Comparison of ENCODE assay signal across 16 cellular contexts in genomic region chr5:138372653-138373052, GRCh38. TPM values are rescaled to one million over a fixed set of nuclear protein-coding genes. Genes with fewer than 3 reads are reported as not detected.
A peak's percentile ranks its signal among the peaks of the same experiment; 100 is the strongest.
DNase-seq lines count a peak whose midpoint lies in the region; ATAC-seq and TF ChIP-seq lines count a peak whose summit lies in the region.
"Had no signal": no experiment of that assay in that cellular context is flagged by ENCODE, and none has a peak within 500 bp of the region (broad histone marks: within the 10 kb centered on the region; RNA-seq: fewer than 3 reads in every experiment).

No MANE protein-coding gene starts in this region.

- intact Hi-C loops in gastrocnemius medialis (cut with DNase I; ENCODE audit: low total_unique reads): no loop called here

- in situ Hi-C loops in gastrocnemius medialis (cut with MboI; ENCODE audit: low sequenced_read_pairs in 4 of 4): no loop called here

- peaks cover 47% of the 10 kb centered on the region for H3K36me3 Mint-ChIP-seq in activated T-cell treated with anti-CD3 and anti-CD28 coated beads, Interleukin-2, amount 50 U/mL, for 24 hours (ENCODE audit: low read depth)
- no peaks in the 10 kb centered on the region for H3K36me3 Mint-ChIP-seq in T-helper 17 cell (ENCODE audit: low read depth)
- H3K36me3 Mint-ChIP-seq in endothelial cell (ENCODE audit: low read depth, unreplicated experiment): peaks cover 4% of the 10 kb centered on the region

- no peaks in the 10 kb centered on the region for H3K9me3 Mint-ChIP-seq in activated T-cell treated with anti-CD3 and anti-CD28 coated beads, Interleukin-2, amount 50 U/mL, for 24 hours
- no peaks in the 10 kb centered on the region for H3K9me3 Mint-ChIP-seq in endothelial cell (ENCODE audit: unreplicated experiment)

- TF ChIP-seq CTCF in endothelial cell (IDR thresholded peaks at IDR 0.05; ENCODE audit: unreplicated experiment): no peak
- no peak for TF ChIP-seq CTCF in gastrocnemius medialis (IDR thresholded peaks at IDR 0.05 in 4 of 5, conservative IDR thresholded peaks at IDR 0.05 in 1 of 5)
- no peak for TF ChIP-seq CTCF in WERI-Rb-1 (IDR thresholded peaks at IDR 0.05; ENCODE audit: low read depth, low read length)

- H3K9me3 ChIP-seq in T-helper 17 cell (ENCODE audit: control insufficient read depth, low read length, poor library complexity, severe bottlenecking): no peaks in the 10 kb centered on the region
- H3K9me3 ChIP-seq in gastrocnemius medialis: no peaks in the 10 kb centered on the region
- H3K9me3 ChIP-seq in WERI-Rb-1 (ENCODE audit: severe bottlenecking): no peaks in the 10 kb centered on the region

- TF ChIP-seq POLR2A in gastrocnemius medialis (IDR thresholded peaks at IDR 0.05): no peak

- H3K4me1 ChIP-seq in gastrocnemius medialis: peaks cover 46 to 54% of the 10 kb centered on the region in 2 donors

- no peak for DNase-seq in activated T-cell treated with anti-CD3 and anti-CD28 coated beads, Interleukin-2, amount 50 U/mL, for 24 hours
- DNase-seq in activated T-cell treated with anti-CD3 and anti-CD28 coated beads, Interleukin-2, amount 50 U/mL, for 48 hours: no peak
- DNase-seq in T-helper 17 cell (no peak), endothelial cell (ENCODE audit: low spot score) (no peak), gastrocnemius medialis (no peak), WERI-Rb-1 (no peak), RPMI8226 (no peak)
- DNase-seq: CD4-positive, CD25-positive, alpha-beta regulatory T cell; KG1; NCI-H1436; NCI-H2029; NCI-H345; NCI-H524 treated with DMSO at 0.1 percent for 48 hours; PC-9 had no signal

- ATAC-seq in T-helper 17 cell: no peak
- ATAC-seq in gastrocnemius medialis: no peak
- no peak for ATAC-seq in GM21786 (IDR thresholded peaks at IDR 0.05; ENCODE audit: unreplicated experiment)

- H3K4me1 Mint-ChIP-seq in activated T-cell treated with anti-CD3 and anti-CD28 coated beads, Interleukin-2, amount 50 U/mL, for 24 hours (ENCODE audit: low read depth): peaks cover 30% of the 10 kb centered on the region
- H3K4me1 Mint-ChIP-seq in T-helper 17 cell (peaks cover 17% of the 10 kb centered on the region), endothelial cell (ENCODE audit: unreplicated experiment) (peaks cover 17% of the 10 kb centered on the region)

- no peaks in the 10 kb centered on the region for H3K27me3 Mint-ChIP-seq in activated T-cell treated with anti-CD3 and anti-CD28 coated beads, Interleukin-2, amount 50 U/mL, for 24 hours
- no peaks in the 10 kb centered on the region for H3K27me3 Mint-ChIP-seq in T-helper 17 cell
- H3K27me3 Mint-ChIP-seq in endothelial cell (ENCODE audit: unreplicated experiment): no peaks in the 10 kb centered on the region
- H3K27me3 Mint-ChIP-seq: CD4-positive, CD25-positive, alpha-beta regulatory T cell had no signal

- no peaks in the 10 kb centered on the region for H3K27me3 ChIP-seq in gastrocnemius medialis
- H3K27me3 ChIP-seq in WERI-Rb-1 (ENCODE audit: insufficient read depth, low read depth, severe bottlenecking): no peaks in the 10 kb centered on the region

- peaks cover 0 to 34% of the 10 kb centered on the region in 2 donors for H3K36me3 ChIP-seq in gastrocnemius medialis
- peaks cover 42% of the 10 kb centered on the region for H3K36me3 ChIP-seq in WERI-Rb-1

- H3K4me3 ChIP-seq in gastrocnemius medialis (no peak overlapping the region), WERI-Rb-1 (ENCODE audit: low read depth, low read length) (no peak overlapping the region)
- H3K4me3 ChIP-seq: PC-9 had no signal

- H3K27ac Mint-ChIP-seq in activated T-cell treated with anti-CD3 and anti-CD28 coated beads, Interleukin-2, amount 50 U/mL, for 24 hours: peak overlapping the region; percentile 41
- H3K27ac Mint-ChIP-seq in T-helper 17 cell (peak overlapping the region; percentile 27), endothelial cell (ENCODE audit: unreplicated experiment) (peak overlapping the region; percentile 5)

- no peak overlapping the region for H3K4me3 Mint-ChIP-seq in activated T-cell treated with anti-CD3 and anti-CD28 coated beads, Interleukin-2, amount 50 U/mL, for 24 hours
- H3K4me3 Mint-ChIP-seq in T-helper 17 cell: no peak overlapping the region
- no peak overlapping the region for H3K4me3 Mint-ChIP-seq in endothelial cell (ENCODE audit: unreplicated experiment)
- H3K4me3 Mint-ChIP-seq: CD4-positive, CD25-positive, alpha-beta regulatory T cell had no signal

- H3K27ac ChIP-seq in gastrocnemius medialis (peak overlapping the region in 3 of 4 donors; percentile 2 to 76 (median 4)), WERI-Rb-1 (no peak overlapping the region)
- H3K27ac ChIP-seq: 22Rv1, PC-9 had no signal

RNA-seq across cellular contexts. Expression of gene KDM3B, which starts 20.2 kb away (rescaled TPM):
- total RNA-seq in T-helper 17 cell (10 to 100 TPM; 74.0 to 74.5 TPM), endothelial cell (ENCODE audit: unreplicated experiment) (101 TPM), gastrocnemius medialis (100 to 1,000 TPM in 1 of 4 donors, 10 to 100 TPM in 3; 49.4 to 100 (median 74.2) TPM)

RNA-seq across cellular contexts. Expression of gene FAM53C, which starts 34.6 kb away (rescaled TPM):
- total RNA-seq in T-helper 17 cell (10 to 100 TPM; 50.1 to 59.8 TPM), endothelial cell (ENCODE audit: unreplicated experiment) (49.5 TPM), gastrocnemius medialis (10 to 100 TPM; 35.7 to 74.7 (median 41.0) TPM)

RNA-seq across cellular contexts. Expression of gene CDC25C, which starts 41.0 kb away (rescaled TPM):
- total RNA-seq in T-helper 17 cell (not detected), endothelial cell (ENCODE audit: unreplicated experiment) (3.8 TPM), gastrocnemius medialis (not detected)
